In genomic region chr2:4174796-4175195, GRCh38 we compare ENCODE assay signal across 22 cellular contexts.
"Had no signal": no experiment of that assay in that cellular context is flagged by ENCODE, and none has a peak within 500 bp of the region (broad histone marks: within the 10 kb centered on the region; RNA-seq: fewer than 3 reads in every experiment).

No MANE protein-coding gene starts in this region.

- H3K4me3 ChIP-seq: pancreas, prostate gland, smooth muscle cell, stomach, suprapubic skin, tibial artery, upper lobe of right lung had no signal

- ATAC-seq: left cardiac atrium; pancreas; stimulated activated naive B cell treated with anti-CD40 and anti-IgM and Interleukin-4, amounts not matched to agents 10 μg/mL and 1 μg/mL and 100 μg/mL, for 72 hours; upper lobe of right lung had no signal

- H3K36me3 ChIP-seq: pancreas, prostate gland, stomach, suprapubic skin, tibial artery, upper lobe of right lung had no signal

- H3K4me1 ChIP-seq: pancreas, prostate gland, stomach, suprapubic skin, tibial artery, upper lobe of right lung had no signal

- H3K27ac ChIP-seq: pancreas, prostate gland, stomach, suprapubic skin, tibial artery, upper lobe of right lung, VCaP had no signal

- H3K4me2 ChIP-seq: smooth muscle cell had no signal

- H3K9me3 ChIP-seq: prostate gland had no signal

- DNase-seq: activated CD4-positive, alpha-beta T cell treated with anti-CD3 and anti-CD28 coated beads for 4 hours; activated CD4-positive, alpha-beta T cell treated with anti-CD3 and anti-CD28 coated beads, Interleukin-2, amount 50 U/mL, for 4 hours; activated effector memory CD4-positive, alpha-beta T cell treated with Interleukin-2 at 50 U/mL for 16 hours; activated naive CD4-positive, alpha-beta T cell treated with Interleukin-2 at 50 U/mL for 16 hours; anterior cingulate cortex; dermis blood vessel endothelial cell; effector CD4-positive, alpha-beta T cell; left cardiac atrium; mammary epithelial cell; naive B cell; pancreas; retina; stimulated activated CD4-positive, alpha-beta T cell treated with anti-CD3 and anti-CD28 coated beads, Interleukin-15, amount 100 ng/mL, for 24 hours; stimulated activated CD4-positive, alpha-beta T cell treated with anti-CD3 and anti-CD28 coated beads, Interleukin-2, amount 100 ng/mL, for 24 hours; stimulated activated naive B cell treated with anti-CD40 and anti-IgM and Interleukin-4, amounts not matched to agents 10 μg/mL and 1 μg/mL and 100 μg/mL, for 72 hours; stomach; tibial artery; upper lobe of right lung had no signal

- H3K27me3 ChIP-seq: pancreas, stomach, suprapubic skin, tibial artery, upper lobe of right lung had no signal
